Comparison of ENCODE assay signal across 18 cellular contexts in genomic region chr2:218360453-218360852, GRCh38. TPM values are rescaled to one million over a fixed set of nuclear protein-coding genes. Genes with fewer than 3 reads are reported as not detected.
A peak's percentile ranks its signal among the peaks of the same experiment; 100 is the strongest.
DNase-seq lines count a peak whose midpoint lies in the region; ATAC-seq and TF ChIP-seq lines count a peak whose summit lies in the region.
"Had no signal": no experiment of that assay in that cellular context is flagged by ENCODE, and none has a peak within 500 bp of the region (broad histone marks: within the 10 kb centered on the region; RNA-seq: fewer than 3 reads in every experiment).

No MANE protein-coding gene starts in this region.

- 74 to 100% methylated on average over 2 to 3 of the region's 4 CpGs for WGBS in gastroesophageal sphincter (ENCODE audit: low coverage in 1 of 2), 2 donors

- H3K4me3 ChIP-seq in gastroesophageal sphincter = no peak overlapping the region
- H3K4me3 ChIP-seq: gastrocnemius medialis, thoracic aorta had no signal

- DNase-seq in GF-D8 (lab: John Stamatoyannopoulos, UW) = peak; percentile 73
- DNase-seq in OCI-M1 (lab: John Stamatoyannopoulos, UW) = peak; percentile 50
- DNase-seq in left ventricle myocardium superior = no peak
- DNase-seq in pons (ENCODE audit: low spot score) = peak; percentile 63
- DNase-seq in stimulated activated CD8-positive, alpha-beta memory T cell treated with anti-CD3 and anti-CD28 coated beads, Interleukin-4, amount 100 ng/mL, for 48 hours = no peak
- DNase-seq in NK-92 (lab: John Stamatoyannopoulos, UW; ENCODE audit: unreplicated experiment) = no peak
- DNase-seq in NCI-H1436 (lab: John Stamatoyannopoulos, UW) = no peak
- DNase-seq: activated CD4-positive, alpha-beta T cell treated with anti-CD3 and anti-CD28 coated beads for 36 hours; activated naive CD4-positive, alpha-beta T cell treated with anti-CD3 and anti-CD28 coated beads, Interleukin-2, amount 50 U/mL, for 16 hours; cortex of kidney; DMS53; NCI-H748 treated with DMSO at 0.1 percent for 48 hours; stimulated activated CD4-positive, alpha-beta T cell treated with anti-CD3 and anti-CD28 coated beads, Interleukin-4, amount 100 ng/mL, for 24 hours; T-helper 1 cell had no signal

- TF ChIP-seq EP300 in gastroesophageal sphincter (IDR thresholded peaks at IDR 0.05) = no peak

- H3K4me1 ChIP-seq in gastroesophageal sphincter = peaks cover 0 to 8% (median 0%) of the 10 kb centered on the region in 3 donors
- H3K4me1 ChIP-seq: gastrocnemius medialis had no signal

- no peak overlapping the region for H3K27ac ChIP-seq in gastroesophageal sphincter
- H3K27ac ChIP-seq: gastrocnemius medialis, thoracic aorta had no signal

- TF ChIP-seq POLR2A in gastroesophageal sphincter (IDR thresholded peaks at IDR 0.05) = no peak

- no peaks in the 10 kb centered on the region for H3K27me3 ChIP-seq in gastroesophageal sphincter
- H3K27me3 ChIP-seq: gastrocnemius medialis had no signal

- ATAC-seq in left ventricle myocardium superior (peak; percentile 45), gastroesophageal sphincter (no peak)
- ATAC-seq: activated CD4-positive, alpha-beta T cell treated with anti-CD3 and anti-CD28 coated beads for 36 hours; gastrocnemius medialis had no signal

- H3K9me3 ChIP-seq in gastroesophageal sphincter = no peaks in the 10 kb centered on the region
- H3K9me3 ChIP-seq: gastrocnemius medialis, thoracic aorta had no signal

- intact Hi-C loops in left ventricle myocardium superior (cut with micrococcal nuclease) = no loop called here

- H3K36me3 ChIP-seq in gastroesophageal sphincter = no peaks in the 10 kb centered on the region
- H3K36me3 ChIP-seq: gastrocnemius medialis, thoracic aorta had no signal

- TF ChIP-seq CTCF in gastroesophageal sphincter (IDR thresholded peaks at IDR 0.05) = no peak

RNA-seq across cellular contexts. Expression of gene CATIP, which starts 3.8 kb away (rescaled TPM):
- total RNA-seq in left ventricle myocardium superior = not detected
- total RNA-seq in gastroesophageal sphincter = not detected
- total RNA-seq: activated CD4-positive, alpha-beta T cell treated with anti-CD3 and anti-CD28 coated beads for 36 hours; gastrocnemius medialis; RPMI7951; thoracic aorta had no signal

RNA-seq across cellular contexts. Expression of gene SLC11A1, which starts 21.6 kb away (rescaled TPM):
- total RNA-seq in left ventricle myocardium superior (4.5 TPM), gastroesophageal sphincter (10 to 100 TPM in 2 of 4 donors, 1 to 10 TPM in 2; 5.9 to 23.0 (median 9.5) TPM)

RNA-seq across cellular contexts. Expression of gene CTDSP1, which starts 39.2 kb away (rescaled TPM):
- total RNA-seq in left ventricle myocardium superior (113 TPM), gastroesophageal sphincter (100 to 1,000 TPM; 121 to 159 (median 136) TPM)

RNA-seq across cellular contexts. Expression of gene VIL1, which starts 58.5 kb away (rescaled TPM):
- not detected for total RNA-seq in left ventricle myocardium superior
- not detected for total RNA-seq in gastroesophageal sphincter
- total RNA-seq: activated CD4-positive, alpha-beta T cell treated with anti-CD3 and anti-CD28 coated beads for 36 hours; RPMI7951 had no signal

Comparison
In these comparisons a context has a peak if more than half of its experiments do, and no peak if none do; other contexts are left out.
1. DNase-seq: peak in GF-D8 (single experiment), OCI-M1 (single experiment) and pons (single experiment); none in left ventricle myocardium superior (single experiment), stimulated activated CD8-positive, alpha-beta memory T cell treated with anti-CD3 and anti-CD28 coated beads, Interleukin-4, amount 100 ng/mL, for 48 hours (single experiment), NK-92 (single experiment) and NCI-H1436 (single experiment).